ENCODE assay signal across 19 cellular contexts in the genomic region with DNA sequence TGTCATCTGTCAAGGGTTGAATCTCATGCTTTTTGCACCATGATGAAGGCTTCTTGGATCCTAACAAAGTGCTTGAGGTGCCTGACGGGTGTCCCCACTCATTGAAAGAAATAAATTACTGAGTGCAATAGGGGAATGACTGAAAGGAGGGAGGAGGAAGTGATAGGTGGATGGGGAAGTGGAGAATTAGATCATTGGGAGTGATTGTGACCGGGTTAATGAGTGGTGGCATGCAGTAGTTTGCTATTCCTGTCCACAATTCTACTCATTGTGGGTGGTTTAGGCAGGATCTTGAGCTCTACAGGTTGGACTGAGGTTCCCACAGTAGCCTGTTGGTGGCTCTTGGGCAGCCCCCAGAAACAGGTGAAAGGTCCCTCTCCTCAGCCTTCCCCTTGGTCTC. TPM values are rescaled to one million over a fixed set of nuclear protein-coding genes. Genes with fewer than 3 reads are reported as not detected.
DNase-seq lines count a peak whose midpoint lies in the region; ATAC-seq and TF ChIP-seq lines count a peak whose summit lies in the region.
"Had no signal": no experiment of that assay in that cellular context is flagged by ENCODE, and none has a peak within 500 bp of the region (broad histone marks: within the 10 kb centered on the region; RNA-seq: fewer than 3 reads in every experiment).

No MANE protein-coding gene starts in this region.

- H3K27me3 Mint-ChIP-seq in dendritic cell treated with granulocyte-macrophage colony-stimulating factor and Interleukin-4, amounts not matched to agents 40 ng/mL and 50 ng/mL, for 4 days = no peaks in the 10 kb centered on the region
- H3K27me3 Mint-ChIP-seq: B cell; CD4-positive, alpha-beta T cell had no signal

- 82 to 86% methylated on average over 1 to 2 of the region's 2 CpGs for WGBS in gastroesophageal sphincter (ENCODE audit: low coverage in 1 of 2), 2 donors

- H3K27ac ChIP-seq in upper lobe of right lung (no peak overlapping the region), left ventricle myocardium inferior (replicated peaks) (no peak overlapping the region), gastroesophageal sphincter (no peak overlapping the region)
- H3K27ac ChIP-seq: PC-9 had no signal

- H3K4me1 ChIP-seq in upper lobe of right lung (no peaks in the 10 kb centered on the region), left ventricle myocardium inferior (peaks cover 27% of the 10 kb centered on the region), gastroesophageal sphincter (peaks cover 0 to 7% (median 0%) of the 10 kb centered on the region in 3 donors)

- ATAC-seq in upper lobe of right lung (peak; percentile 34), gastroesophageal sphincter (no peak)
- ATAC-seq: GM23338 had no signal

- no peaks in the 10 kb centered on the region for H3K36me3 ChIP-seq in upper lobe of right lung
- H3K36me3 ChIP-seq in left ventricle myocardium inferior = no peaks in the 10 kb centered on the region
- no peaks in the 10 kb centered on the region for H3K36me3 ChIP-seq in gastroesophageal sphincter

- H3K9me3 Mint-ChIP-seq in dendritic cell treated with granulocyte-macrophage colony-stimulating factor and Interleukin-4, amounts not matched to agents 40 ng/mL and 50 ng/mL, for 4 days = peaks cover 28% of the 10 kb centered on the region
- H3K9me3 Mint-ChIP-seq: CD4-positive, alpha-beta T cell had no signal

- no peak for TF ChIP-seq POLR2A in gastroesophageal sphincter (IDR thresholded peaks at IDR 0.05)

- peak; percentile 19 for DNase-seq in SKM-1 treated with dmso at 0.1 percent for 144 hours (lab: John Stamatoyannopoulos, UW; ENCODE audit: unreplicated experiment)
- DNase-seq in SKM-1 (lab: John Stamatoyannopoulos, UW; ENCODE audit: unreplicated experiment) = no peak
- DNase-seq in MV-4-11 (lab: John Stamatoyannopoulos, UW) = peak; percentile 76
- DNase-seq in upper lobe of right lung = no peak
- DNase-seq in GM19240 (ENCODE audit: insufficient read length, low spot score) = no peak
- DNase-seq in left ventricle myocardium inferior = no peak
- DNase-seq: 8988T; CD4-positive, alpha-beta T cell; HCEC 1CT; IMR-90; Karpas-422; NCI-H1694 treated with DMSO at 0.1 percent for 48 hours; NCI-H510A treated with DMSO at 0.1 percent for 48 hours; NCI-H774; PC-9 had no signal

- peak overlapping the region; percentile 78 for H3K27ac Mint-ChIP-seq in dendritic cell treated with granulocyte-macrophage colony-stimulating factor and Interleukin-4, amounts not matched to agents 40 ng/mL and 50 ng/mL, for 4 days
- H3K27ac Mint-ChIP-seq: B cell; CD4-positive, alpha-beta T cell; GM23338 had no signal

- H3K36me3 Mint-ChIP-seq in dendritic cell treated with granulocyte-macrophage colony-stimulating factor and Interleukin-4, amounts not matched to agents 40 ng/mL and 50 ng/mL, for 4 days (ENCODE audit: low read depth) = peaks cover 7% of the 10 kb centered on the region

- H3K4me3 Mint-ChIP-seq in dendritic cell treated with granulocyte-macrophage colony-stimulating factor and Interleukin-4, amounts not matched to agents 40 ng/mL and 50 ng/mL, for 4 days = no peak overlapping the region
- H3K4me3 Mint-ChIP-seq: B cell; CD4-positive, alpha-beta T cell; GM23338 had no signal

- intact Hi-C loops in dendritic cell treated with granulocyte-macrophage colony-stimulating factor and Interleukin-4, amounts not matched to agents 40 ng/mL and 50 ng/mL, for 4 days (cut with micrococcal nuclease) = loop anchor here (5.0 kb wide), 1 partner anchor 36 kb away; no protein-coding TSS in a partner anchor
- intact Hi-C loops in upper lobe of right lung (cut with DNase I) = no loop called here
- intact Hi-C loops in left ventricle myocardium inferior (cut with micrococcal nuclease) = no loop called here

- peaks cover 7% of the 10 kb centered on the region for H3K9me3 ChIP-seq in upper lobe of right lung
- peaks cover 13% of the 10 kb centered on the region for H3K9me3 ChIP-seq in left ventricle myocardium inferior (replicated peaks)
- H3K9me3 ChIP-seq in gastroesophageal sphincter = no peaks in the 10 kb centered on the region

- H3K27me3 ChIP-seq in upper lobe of right lung = no peaks in the 10 kb centered on the region
- no peaks in the 10 kb centered on the region for H3K27me3 ChIP-seq in left ventricle myocardium inferior (ENCODE audit: low read depth)
- no peaks in the 10 kb centered on the region for H3K27me3 ChIP-seq in gastroesophageal sphincter

- H3K4me3 ChIP-seq in upper lobe of right lung (no peak overlapping the region), left ventricle myocardium inferior (no peak overlapping the region), gastroesophageal sphincter (no peak overlapping the region)
- H3K4me3 ChIP-seq: GM23338, PC-9 had no signal

- no peak for TF ChIP-seq EP300 in gastroesophageal sphincter (IDR thresholded peaks at IDR 0.05)

- TF ChIP-seq CTCF in upper lobe of right lung (IDR thresholded peaks at IDR 0.05) = no peak
- TF ChIP-seq CTCF in left ventricle myocardium inferior (IDR thresholded peaks at IDR 0.05; ENCODE audit: borderline replicate concordance) = no peak
- TF ChIP-seq CTCF in gastroesophageal sphincter (IDR thresholded peaks at IDR 0.05) = no peak

- peaks cover 49% of the 10 kb centered on the region for H3K4me1 Mint-ChIP-seq in dendritic cell treated with granulocyte-macrophage colony-stimulating factor and Interleukin-4, amounts not matched to agents 40 ng/mL and 50 ng/mL, for 4 days (ENCODE audit: low read depth)
- H3K4me1 Mint-ChIP-seq: GM23338 had no signal

RNA-seq across cellular contexts. Expression of a gene that starts 44.3 kb away (rescaled TPM):
- total RNA-seq in upper lobe of right lung (36.8 TPM), left ventricle myocardium inferior (20.5 TPM), gastroesophageal sphincter (10 to 100 TPM; 20.7 to 38.6 (median 32.6) TPM)

RNA-seq across cellular contexts. Expression of a gene that starts 44.5 kb away (rescaled TPM):
- 2.0 TPM for total RNA-seq in upper lobe of right lung
- 1.8 TPM for total RNA-seq in left ventricle myocardium inferior
- total RNA-seq in gastroesophageal sphincter = under 1 TPM; 0.16 to 0.89 (median 0.81) TPM

Comparison
In these comparisons a context has a peak if more than half of its experiments do, and no peak if none do; other contexts are left out.
1. DNase-seq: peak in SKM-1 treated with dmso at 0.1 percent for 144 hours (single experiment) and MV-4-11 (single experiment); none in SKM-1 (single experiment), upper lobe of right lung (single experiment), GM19240 (single experiment) and left ventricle myocardium inferior (single experiment).